In the genomic region with DNA sequence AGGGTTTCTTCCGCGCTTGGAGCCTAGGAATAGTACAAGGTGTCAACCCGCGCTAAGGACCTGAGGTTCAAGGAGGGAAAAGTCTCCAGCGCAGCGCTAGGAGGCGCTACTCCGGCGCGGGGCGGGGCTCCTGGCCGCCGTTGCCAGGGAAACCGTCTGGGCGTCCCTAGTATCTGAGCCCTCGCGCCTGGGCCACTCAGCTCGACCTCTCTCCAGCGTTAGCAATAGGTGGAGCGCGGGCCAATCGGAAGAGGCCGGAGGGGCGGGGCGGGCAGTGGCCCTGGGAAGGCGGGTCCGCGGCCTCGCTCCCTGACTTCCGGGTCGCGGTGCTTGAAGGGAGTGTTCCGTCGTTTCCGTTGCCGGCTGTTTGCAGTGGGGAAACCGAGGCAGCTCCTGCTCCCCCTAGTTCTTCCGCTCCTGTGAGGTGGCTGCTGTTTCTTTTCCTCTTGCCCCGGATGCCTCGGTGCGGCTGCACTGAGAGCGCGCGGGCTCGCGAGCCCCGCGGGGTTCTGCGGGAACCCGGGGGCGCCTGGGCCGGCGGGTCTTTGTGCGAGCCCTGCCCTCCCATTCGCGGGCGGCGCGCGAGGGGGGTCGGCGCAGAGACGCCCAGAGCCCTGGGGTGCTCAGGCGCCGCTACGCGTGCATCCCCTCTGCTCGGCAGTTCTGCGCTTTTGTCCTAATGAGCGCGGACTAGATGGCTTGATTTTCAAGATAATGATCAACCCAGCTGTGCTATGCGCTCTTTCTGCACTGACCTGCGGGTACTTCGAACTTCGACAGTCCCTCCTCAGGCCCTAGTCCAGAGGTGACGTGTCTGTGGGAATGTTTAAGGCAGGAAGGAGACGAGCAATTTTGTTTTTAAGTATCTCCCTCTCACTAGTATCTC, we compare ENCODE assay signal across 8 cellular contexts. TPM values are rescaled to one million over a fixed set of nuclear protein-coding genes. Genes with fewer than 3 reads are reported as not detected.
A peak's percentile ranks its signal among the peaks of the same experiment; 100 is the strongest.
DNase-seq lines count a peak whose midpoint lies in the region; ATAC-seq and TF ChIP-seq lines count a peak whose summit lies in the region.

A gene with protein sequence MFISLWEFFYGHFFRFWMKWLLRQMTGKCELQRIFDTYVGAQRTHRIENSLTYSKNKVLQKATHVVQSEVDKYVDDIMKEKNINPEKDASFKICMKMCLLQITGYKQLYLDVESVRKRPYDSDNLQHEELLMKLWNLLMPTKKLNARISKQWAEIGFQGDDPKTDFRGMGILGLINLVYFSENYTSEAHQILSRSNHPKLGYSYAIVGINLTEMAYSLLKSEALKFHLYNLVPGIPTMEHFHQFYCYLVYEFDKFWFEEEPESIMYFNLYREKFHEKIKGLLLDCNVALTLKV (plus strand): TSS at position 312 of the 886 bp plus-strand sequence. CDS start 1,261 bp downstream, outside the sequence.

- intact Hi-C loops in colonic mucosa (cut with DNase I): no loop called here

- peak; percentile 99 for DNase-seq in BE2C
- DNase-seq in NCI-H524 (lab: John Stamatoyannopoulos, UW): peak; percentile 81 to 87
- DNase-seq in activated CD4-positive, alpha-beta T cell treated with anti-CD3 and anti-CD28 coated beads for 4 hours: peak; percentile 96 to 97
- peak; percentile 99 for DNase-seq in colonic mucosa
- peak; percentile 98 for DNase-seq in stimulated activated CD4-positive, alpha-beta T cell treated with anti-CD3 and anti-CD28 coated beads, Interleukin-1b, Interleukin-23, amount 100 ng/mL, for 48 hours

- TF ChIP-seq POLR2A in GM19193 (IDR thresholded peaks at IDR 0.05; ENCODE audit: extremely low read depth, insufficient read depth, insufficient read length): peak; percentile 90

- H3K9me3 ChIP-seq in BE2C (no peaks in the 10 kb centered on the region), colonic mucosa (no peaks in the 10 kb centered on the region)

- TF ChIP-seq CTCF in BE2C (IDR thresholded peaks at IDR 0.05; ENCODE audit: low read depth, low read length) (peak; percentile 95), colonic mucosa (IDR thresholded peaks at IDR 0.05) (peak; percentile 94)

- H3K4me3 ChIP-seq in BE2C (ENCODE audit: low read depth, low read length) (peak within 1 kb of the TSS; percentile 78), colonic mucosa (peak within 1 kb of the TSS; percentile 84)

- H3K27ac ChIP-seq in colonic mucosa (peak within 1 kb of the TSS; percentile 71), layer of hippocampus (ENCODE audit: low read depth, low read length) (peak within 1 kb of the TSS; percentile 36)

- H3K36me3 ChIP-seq in BE2C (peaks cover 7% of the 10 kb centered on the region), colonic mucosa (no peaks in the 10 kb centered on the region)

- peak within 1 kb of the TSS; percentile 89 to 92 for H3K9ac ChIP-seq in colonic mucosa (ENCODE audit: low read depth in 2 of 2, low read length in 2 of 2)

- peak; percentile 100 for ATAC-seq in HG03442 (IDR thresholded peaks at IDR 0.05; ENCODE audit: unreplicated experiment)

- no peaks in the 10 kb centered on the region for H3K27me3 ChIP-seq in BE2C
- H3K27me3 ChIP-seq in colonic mucosa: no peaks in the 10 kb centered on the region
- no peaks in the 10 kb centered on the region for H3K27me3 ChIP-seq in layer of hippocampus (ENCODE audit: control insufficient read depth, insufficient read depth, low read length)

- H3K4me1 ChIP-seq in BE2C (no peaks in the 10 kb centered on the region; the same call in 1 of the 2 replicates), colonic mucosa (no peaks in the 10 kb centered on the region)

RNA-seq across cellular contexts. Expression of the gene that starts here (rescaled TPM):
- polyA plus RNA-seq in BE2C (2012; ENCODE audit: insufficient read depth, insufficient read length, low read depth): 9.3 TPM
- total RNA-seq in colonic mucosa: 10 to 100 TPM; 21.3 to 27.8 TPM

Comparison
In these comparisons a context has a peak if more than half of its experiments do, and no peak if none do; other contexts are left out.
1. Peak in every context shown above with its lines: DNase-seq, ATAC-seq, H3K4me3 ChIP-seq and H3K27ac ChIP-seq.